In genomic region chrX:2690856-2691542, GRCh38 we compare ENCODE assay signal across 8 cellular contexts. TPM values are rescaled to one million over a fixed set of nuclear protein-coding genes. Genes with fewer than 3 reads are reported as not detected.
DNase-seq lines count a peak whose midpoint lies in the region; ATAC-seq and TF ChIP-seq lines count a peak whose summit lies in the region.

Gene CD99 (plus strand): TSS chrX:2691295. CDS start chrX:2691361, 66 bp downstream.

- intact Hi-C loops in Panc1 (cut with micrococcal nuclease; ENCODE audit: unreplicated experiment) (no loop called here), left ventricle myocardium inferior (cut with micrococcal nuclease) (no loop called here), sigmoid colon (cut with DNase I) (loop anchor here (5.0 to 10.0 kb wide), 4 partner anchors 84 to 1239 kb away; partner anchors contain the start of gene ASMTL)

- CTCF ChIA-PET in GM10248 (lab: Yijun Ruan, JAX), result no interaction called here
- CTCF ChIA-PET in Panc1 (lab: Charles Lee), result no interaction called here

- H3K27me3 ChIP-seq in Panc1 (ENCODE audit: control insufficient read depth, insufficient read depth, low read length), result no peaks in the 10 kb centered on the region
- no peaks in the 10 kb centered on the region for H3K27me3 ChIP-seq in left ventricle myocardium inferior (ENCODE audit: low read depth)
- H3K27me3 ChIP-seq in sigmoid colon, result no peaks in the 10 kb centered on the region

- peak within 1 kb of the TSS; percentile 56 to 67 for H3K4me3 ChIP-seq in Panc1 (ENCODE audit: low read depth in 2 of 2, low read length in 2 of 2)
- H3K4me3 ChIP-seq in left ventricle myocardium inferior, result peak within 1 kb of the TSS; percentile 99
- peak within 1 kb of the TSS; percentile 75 to 99 (median 93) for H3K4me3 ChIP-seq in sigmoid colon

- no TSS peak for BruUV-seq in Panc1 (replicated peaks; lab: Mats Ljungman, UMichigan)

- H3K36me3 ChIP-seq in Panc1 (ENCODE audit: control insufficient read depth, insufficient read depth, low read length) (no peaks in the 10 kb centered on the region), left ventricle myocardium inferior (no peaks in the 10 kb centered on the region), sigmoid colon (no peaks in the 10 kb centered on the region)

- H3K9me3 ChIP-seq in Panc1 (ENCODE audit: control insufficient read depth, insufficient read depth, low read depth, low read length) (no peaks in the 10 kb centered on the region), left ventricle myocardium inferior (replicated peaks) (no peaks in the 10 kb centered on the region), sigmoid colon (no peaks in the 10 kb centered on the region)

- in situ Hi-C loops in Panc1 (cut with HindIII; ENCODE audit: low pct_unique_long_range_greater_than_20kb, low sequenced_read_pairs), result no loop called here

- H3K4me1 ChIP-seq in Panc1 (ENCODE audit: control insufficient read depth, insufficient read depth, low read length) (no peaks in the 10 kb centered on the region), left ventricle myocardium inferior (peaks cover 57% of the 10 kb centered on the region), sigmoid colon (peaks cover 0 to 48% (median 38%) of the 10 kb centered on the region in 4 donors)

- no peak for TF ChIP-seq EP300 in sigmoid colon (IDR thresholded peaks at IDR 0.05)

- peak; percentile 82 for ATAC-seq in HG02571 (IDR thresholded peaks at IDR 0.05; ENCODE audit: unreplicated experiment)
- peak; percentile 98 for ATAC-seq in Panc1

- peak; percentile 94 for DNase-seq in GM10248 (ENCODE audit: extremely low spot score)
- no peak for DNase-seq in Panc1 (ENCODE audit: low read depth, low spot score)
- peak; percentile 71 for DNase-seq in activated naive CD8-positive, alpha-beta T cell treated with anti-CD3 and anti-CD28 coated beads, Interleukin-2, amount 50 U/mL, for 16 hours (ENCODE audit: low read depth, low spot score)
- DNase-seq in left ventricle myocardium inferior, result peak; percentile 96
- peak; percentile 95 for DNase-seq in sigmoid colon
- no peak for DNase-seq in AML-193 (lab: John Stamatoyannopoulos, UW)
- no peak for DNase-seq in stimulated activated naive CD4-positive, alpha-beta T cell (lab: John Stamatoyannopoulos, UW)

- H3K27ac ChIP-seq in Panc1 (ENCODE audit: low read length) (peak within 1 kb of the TSS; percentile 57), left ventricle myocardium inferior (replicated peaks) (peak within 1 kb of the TSS; percentile 94), sigmoid colon (peak within 1 kb of the TSS; percentile 82 to 97 (median 90))

- 0% methylated on average over 72 to 73 of the region's 73 CpGs for WGBS in sigmoid colon, 2 donors

- no peak for TF ChIP-seq CTCF in GM10248 (IDR thresholded peaks at IDR 0.05; ENCODE audit: control extremely low read depth, extremely low read depth, low read depth, missing control alignments)
- no peak for TF ChIP-seq CTCF in Panc1 (IDR thresholded peaks at IDR 0.05)
- TF ChIP-seq CTCF in left ventricle myocardium inferior (IDR thresholded peaks at IDR 0.05; ENCODE audit: borderline replicate concordance), result no peak
- no peak for TF ChIP-seq CTCF in sigmoid colon (IDR thresholded peaks at IDR 0.05)

- TF ChIP-seq POLR2A in sigmoid colon (IDR thresholded peaks at IDR 0.05), result peak; percentile 50 to 78

- POLR2A ChIA-PET in GM10248 (lab: Yijun Ruan, JAX), result no interaction called here
- POLR2A ChIA-PET in Panc1 (lab: Charles Lee), result no interaction called here

RNA-seq across cellular contexts. Expression of gene CD99, which starts in this region (rescaled TPM):
- total RNA-seq in Panc1 (2021; ENCODE audit: unreplicated experiment), result 67.6 TPM
- polyA plus RNA-seq in Panc1 (2012; ENCODE audit: insufficient read length), result 113 TPM
- total RNA-seq in left ventricle myocardium inferior, result 306 TPM
- 100 to 1,000 TPM; 197 to 552 (median 326) TPM for total RNA-seq in sigmoid colon
- polyA plus RNA-seq in sigmoid colon, result 100 to 1,000 TPM in 2 of 3 donors, 10 to 100 TPM in 1; 77.2 to 285 (median 109) TPM

Comparison
In these comparisons a context has a peak if more than half of its experiments do, and no peak if none do; other contexts are left out.
1. DNase-seq: peak in GM10248 (single experiment), activated naive CD8-positive, alpha-beta T cell treated with anti-CD3 and anti-CD28 coated beads, Interleukin-2, amount 50 U/mL, for 16 hours (single experiment), left ventricle myocardium inferior (single experiment) and sigmoid colon (single experiment); none in Panc1 (single experiment), AML-193 (0 of 2) and stimulated activated naive CD4-positive, alpha-beta T cell (0 of 6).
2. Peak in every context shown above with its lines, with median percentiles within 50 percentile points of each other: H3K27ac ChIP-seq and H3K4me3 ChIP-seq.